8 cellular contexts compared by ENCODE assay signal in the genomic region with DNA sequence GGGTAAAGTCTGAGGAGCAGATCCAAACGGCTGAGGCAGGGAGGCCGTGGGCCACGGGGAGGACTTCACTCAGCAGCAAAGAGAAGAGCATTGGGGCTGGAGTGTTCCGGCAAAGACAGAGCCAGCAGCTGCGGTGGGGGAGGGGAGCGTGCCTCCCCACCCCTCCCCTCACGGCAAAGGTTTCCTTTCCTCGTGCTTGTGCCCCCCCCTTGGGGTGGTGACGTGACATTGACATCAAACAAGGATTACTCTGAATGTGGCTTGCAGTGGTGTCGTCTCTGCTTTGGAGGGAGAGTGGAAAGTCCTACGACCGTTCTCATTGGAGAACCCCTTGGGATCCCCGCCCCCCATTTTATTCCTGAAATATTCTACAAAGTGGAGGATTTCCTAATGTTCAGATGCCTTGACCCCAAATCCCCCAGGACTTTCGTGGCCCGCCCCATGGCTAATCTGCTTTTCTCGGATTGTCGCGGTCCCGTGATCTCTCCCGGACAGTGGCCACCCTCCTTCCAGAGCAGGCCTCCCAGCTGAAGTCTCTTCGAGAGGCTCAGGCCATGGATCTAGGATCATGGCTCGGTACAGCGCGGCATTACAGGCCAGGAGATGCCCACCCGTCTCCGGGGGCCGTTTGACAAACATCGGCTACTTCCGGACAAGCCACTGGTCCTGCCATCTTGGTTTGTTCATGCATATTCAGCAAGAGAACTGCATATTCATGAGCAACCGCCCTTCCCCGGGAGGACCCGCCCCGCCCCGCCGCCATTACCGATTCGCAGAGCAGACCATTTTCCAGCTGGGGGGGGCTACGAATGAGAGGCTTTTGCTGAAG. TPM values are rescaled to one million over a fixed set of nuclear protein-coding genes. Genes with fewer than 3 reads are reported as not detected.
DNase-seq lines count a peak whose midpoint lies in the region; ATAC-seq, FAIRE-seq and TF ChIP-seq lines count a peak whose summit lies in the region.

No MANE protein-coding gene starts in this region.

- H3K27me3 ChIP-seq in right atrium auricular region, result no peaks in the 10 kb centered on the region
- H3K27me3 ChIP-seq in prostate gland (replicated peaks; ENCODE audit: insufficient read depth), result no peaks in the 10 kb centered on the region

- H3K4me1 ChIP-seq in right atrium auricular region (peaks cover 0 to 60% of the 10 kb centered on the region in 2 donors), prostate gland (replicated peaks) (peaks cover 2% of the 10 kb centered on the region)

- ATAC-seq in HG02943 (IDR thresholded peaks at IDR 0.05; ENCODE audit: low read depth, unreplicated experiment), result peak; percentile 34

- DNase-seq in GM12892 (ENCODE audit: insufficient read length) (peak; percentile 75), NCI-H187 treated with DMSO at 0.1 percent for 48 hours (lab: John Stamatoyannopoulos, UW) (peak; percentile 50), T-helper 2 cell (peak; percentile 85 to 97 (median 92)), anterior cingulate cortex (lab: John Stamatoyannopoulos, UW) (peak; percentile 85 to 100 (median 95)), right atrium auricular region (ENCODE audit: low spot score) (peak; percentile 98), prostate gland (ENCODE audit: low spot score) (peak; percentile 95), ureter (ENCODE audit: low spot score) (peak; percentile 95)

- H3K27ac ChIP-seq in right atrium auricular region, result peak overlapping the region; percentile 97 to 100
- H3K27ac ChIP-seq in prostate gland, result peak overlapping the region; percentile 100

- H3K9me3 ChIP-seq in right atrium auricular region (no peaks in the 10 kb centered on the region), prostate gland (no peaks in the 10 kb centered on the region)

- TF ChIP-seq POLR2A in GM12892 (IDR thresholded peaks at IDR 0.05; ENCODE audit: low read depth, low read length) (peak; percentile 37; the same call in 1 of the 2 replicates), prostate gland (IDR thresholded peaks at IDR 0.05) (peak; percentile 75)

- TF ChIP-seq CTCF in right atrium auricular region (IDR thresholded peaks at IDR 0.05) (no peak), prostate gland (IDR thresholded peaks at IDR 0.05) (no peak)

- under 1% methylated on average over 38 of the region's 38 CpGs for WGBS in prostate gland

- H3K4me3 ChIP-seq in right atrium auricular region (peak overlapping the region; percentile 65 to 68), prostate gland (peak overlapping the region; percentile 63 to 72)

- FAIRE-seq in GM12892 (lab: Jason Lieb, UNC), result no peak

- H3K36me3 ChIP-seq in right atrium auricular region (no peaks in the 10 kb centered on the region), prostate gland (no peaks in the 10 kb centered on the region)

- intact Hi-C loops in prostate gland (cut with DNase I), result loop anchor here (10.0 kb wide), 2 partner anchors 129 to 201 kb away; a partner anchor contains a TSS

RNA-seq across cellular contexts. Expression of a gene that starts 0.7 kb away (rescaled TPM):
- 53.1 TPM for polyA plus RNA-seq in GM12892 (2012; ENCODE audit: missing spikeins)
- total RNA-seq in right atrium auricular region (10 to 100 TPM; 28.4 to 41.2 TPM), prostate gland (100 to 1,000 TPM in 1 of 2 donors, 10 to 100 TPM in 1; 79.7 to 217 TPM), ureter (151 TPM)

RNA-seq across cellular contexts. Expression of a gene that starts 2.2 kb away (rescaled TPM):
- 0.19 TPM for polyA plus RNA-seq in GM12892 (2012; ENCODE audit: missing spikeins)
- not detected for total RNA-seq in right atrium auricular region
- total RNA-seq in prostate gland, result not detected
- not detected for total RNA-seq in ureter

RNA-seq across cellular contexts. Expression of a gene that starts 4.0 kb away (rescaled TPM):
- polyA plus RNA-seq in GM12892 (2012; ENCODE audit: missing spikeins), result 7.7 TPM
- total RNA-seq in right atrium auricular region (10 to 100 TPM; 50.5 to 67.3 TPM), prostate gland (10 to 100 TPM; 60.5 to 69.4 TPM), ureter (65.5 TPM)

RNA-seq across cellular contexts. Expression of a gene that starts 38.6 kb away (rescaled TPM):
- 12.8 TPM for polyA plus RNA-seq in GM12892 (2012; ENCODE audit: missing spikeins)
- 10 to 100 TPM; 15.8 to 19.0 TPM for total RNA-seq in right atrium auricular region
- 10 to 100 TPM in 1 of 2 donors, 1 to 10 TPM in 1; 6.9 to 10.4 TPM for total RNA-seq in prostate gland
- total RNA-seq in ureter, result 6.8 TPM

RNA-seq across cellular contexts. Expression of a gene that starts 44.1 kb away (rescaled TPM):
- 11.9 TPM for polyA plus RNA-seq in GM12892 (2012; ENCODE audit: missing spikeins)
- total RNA-seq in right atrium auricular region (10 to 100 TPM; 18.6 to 20.9 TPM), prostate gland (1 to 10 TPM; 1.2 to 4.2 TPM), ureter (3.5 TPM)

Comparison
In these comparisons a context has a peak if more than half of its experiments do, and no peak if none do; other contexts are left out.
1. Peak in every context shown above with its lines: DNase-seq, ATAC-seq, H3K4me3 ChIP-seq and H3K27ac ChIP-seq.